In genomic region chr5:132438276-132438645, GRCh38 we compare ENCODE assay signal across 8 cellular contexts. TPM values are rescaled to one million over a fixed set of nuclear protein-coding genes. Genes with fewer than 3 reads are reported as not detected.
DNase-seq lines count a peak whose midpoint lies in the region; ATAC-seq and TF ChIP-seq lines count a peak whose summit lies in the region.
"Not testable (repeated sequence)": the region's sequence is repeated elsewhere in the genome, so short reads cannot be mapped to it uniquely, and the experiment has no call there.

No MANE protein-coding gene starts in this region.

- H2AFZ ChIP-seq in Loucy (ENCODE audit: low read length), result not testable (repeated sequence)

- not testable (repeated sequence) for H4K20me1 ChIP-seq in BLaER1; Loucy (ENCODE audit: insufficient read depth, low read length, poor library complexity, severe bottlenecking)

- peaks cover 82% of the 10 kb centered on the region for H3K4me1 Mint-ChIP-seq in activated CD4-positive, alpha-beta memory T cell treated with anti-CD3 and anti-CD28 coated beads, Interleukin-2, amount 10 ng/mL, durations not matched to agents 7 days and 5 days
- H3K4me1 Mint-ChIP-seq in activated naive CD8-positive, alpha-beta T cell (ENCODE audit: low read depth), result peaks cover 88% of the 10 kb centered on the region
- peaks cover 79 to 91% of the 10 kb centered on the region in 2 donors for H3K4me1 Mint-ChIP-seq in effector memory CD8-positive, alpha-beta T cell (ENCODE audit: low read depth in 2 of 2)
- peaks cover 24% of the 10 kb centered on the region for H3K4me1 Mint-ChIP-seq in mesothelial cell of epicardium

- H3K79me2 ChIP-seq in Loucy (ENCODE audit: insufficient read depth, low read length), result peaks cover 82% of the 10 kb centered on the region

- H3K9ac ChIP-seq in BLaER1, result peak overlapping the region; percentile 52; the same call in 1 of the 2 replicates
- H3K9ac ChIP-seq in Loucy (ENCODE audit: low read depth, low read length, poor library complexity, severe bottlenecking), result not testable (repeated sequence)

- H3K4me2 ChIP-seq in BLaER1 (peak overlapping the region; percentile 81), Loucy (ENCODE audit: low read depth, low read length, poor library complexity, severe bottlenecking) (peak overlapping the region; percentile 51)

- peaks cover 33% of the 10 kb centered on the region for H3K36me3 ChIP-seq in BLaER1
- H3K36me3 ChIP-seq in Loucy (ENCODE audit: insufficient read depth, low read length); sigmoid colon; thyroid gland: not testable (repeated sequence)

- H3K9me2 ChIP-seq in Loucy (replicated peaks; ENCODE audit: low read depth, low read length), result not testable (repeated sequence)

- DNase-seq in activated CD4-positive, alpha-beta memory T cell treated with anti-CD3 and anti-CD28 coated beads, Interleukin-2, amount 10 ng/mL, durations not matched to agents 7 days and 5 days; effector memory CD8-positive, alpha-beta T cell; mesothelial cell of epicardium (ENCODE audit: low spot score in 2 of 2, unreplicated experiment in 2 of 2); sigmoid colon; thyroid gland: not testable (repeated sequence)

- H3K27ac ChIP-seq in BLaER1 (peak overlapping the region; percentile 62), sigmoid colon (peak overlapping the region; percentile 77 to 87 (median 80)), thyroid gland (peak overlapping the region in 2 of 3 donors; percentile 79)

- not testable (repeated sequence) for ATAC-seq in effector memory CD8-positive, alpha-beta T cell (replicated peaks)

- TF ChIP-seq CTCF in Loucy (conservative IDR thresholded peaks at IDR 0.05; ENCODE audit: low read length); mesothelial cell of epicardium (IDR thresholded peaks at IDR 0.05; ENCODE audit: unreplicated experiment); sigmoid colon (IDR thresholded peaks at IDR 0.05); thyroid gland (IDR thresholded peaks at IDR 0.05): not testable (repeated sequence)

- 93 to 97% methylated on average over 3 of the region's 3 CpGs for WGBS in sigmoid colon, 2 donors
- 94 to 97% methylated on average over 3 of the region's 3 CpGs for WGBS in thyroid gland, 2 donors

- H3F3A ChIP-seq in Loucy (ENCODE audit: low read depth), result not testable (repeated sequence)

- not testable (repeated sequence) for H3K9me3 Mint-ChIP-seq in activated CD4-positive, alpha-beta memory T cell treated with anti-CD3 and anti-CD28 coated beads, Interleukin-2, amount 10 ng/mL, durations not matched to agents 7 days and 5 days; activated naive CD8-positive, alpha-beta T cell (ENCODE audit: low read depth); effector memory CD8-positive, alpha-beta T cell; mesothelial cell of epicardium

- H3K27me3 ChIP-seq in BLaER1; Loucy (ENCODE audit: insufficient read depth, low read length, poor library complexity, severe bottlenecking); sigmoid colon; thyroid gland: not testable (repeated sequence)

- H3K4me3 ChIP-seq in BLaER1; Loucy (ENCODE audit: low read length, poor library complexity, severe bottlenecking); sigmoid colon; thyroid gland (replicated peaks in 1 of 3): not testable (repeated sequence)

- CTCF ChIA-PET in activated CD4-positive, alpha-beta memory T cell treated with anti-CD3 and anti-CD28 coated beads, Interleukin-2, amount 10 ng/mL, durations not matched to agents 7 days and 5 days (lab: Charles Lee), result interaction anchor here (0.8 to 5.3 kb wide), 12 partner anchors 12 to 58 kb away, joined by 3 to 44 read pairs (median 5); partner anchors contain the start of gene IRF1

- not testable (repeated sequence) for TF ChIP-seq EP300 in sigmoid colon (IDR thresholded peaks at IDR 0.05)

- peak overlapping the region; percentile 87 for H3K27ac Mint-ChIP-seq in activated CD4-positive, alpha-beta memory T cell treated with anti-CD3 and anti-CD28 coated beads, Interleukin-2, amount 10 ng/mL, durations not matched to agents 7 days and 5 days
- peak overlapping the region; percentile 83 for H3K27ac Mint-ChIP-seq in activated naive CD8-positive, alpha-beta T cell
- H3K27ac Mint-ChIP-seq in effector memory CD8-positive, alpha-beta T cell, result peak overlapping the region; percentile 96 to 99
- H3K27ac Mint-ChIP-seq in mesothelial cell of epicardium, result peak overlapping the region; percentile 12

- not testable (repeated sequence) for H3K27me3 Mint-ChIP-seq in activated CD4-positive, alpha-beta memory T cell treated with anti-CD3 and anti-CD28 coated beads, Interleukin-2, amount 10 ng/mL, durations not matched to agents 7 days and 5 days; activated naive CD8-positive, alpha-beta T cell; effector memory CD8-positive, alpha-beta T cell; mesothelial cell of epicardium (ENCODE audit: low read depth)

- H3K36me3 Mint-ChIP-seq in activated CD4-positive, alpha-beta memory T cell treated with anti-CD3 and anti-CD28 coated beads, Interleukin-2, amount 10 ng/mL, durations not matched to agents 7 days and 5 days (ENCODE audit: low read depth), result peaks cover 57% of the 10 kb centered on the region
- peaks cover 15% of the 10 kb centered on the region for H3K36me3 Mint-ChIP-seq in activated naive CD8-positive, alpha-beta T cell
- peaks cover 49% of the 10 kb centered on the region for H3K36me3 Mint-ChIP-seq in effector memory CD8-positive, alpha-beta T cell (ENCODE audit: insufficient read depth)
- not testable (repeated sequence) for H3K36me3 Mint-ChIP-seq in mesothelial cell of epicardium

- POLR2A ChIA-PET in activated CD4-positive, alpha-beta memory T cell treated with anti-CD3 and anti-CD28 coated beads, Interleukin-2, amount 10 ng/mL, durations not matched to agents 7 days and 5 days (lab: Charles Lee), result interaction anchor here (0.9 to 7.1 kb wide), 14 partner anchors 10 to 52 kb away, joined by 3 to 85 read pairs (median 6); partner anchors contain the start of gene IRF1

- H3K4me3 Mint-ChIP-seq in activated CD4-positive, alpha-beta memory T cell treated with anti-CD3 and anti-CD28 coated beads, Interleukin-2, amount 10 ng/mL, durations not matched to agents 7 days and 5 days, result peak overlapping the region; percentile 54
- peak overlapping the region; percentile 40 for H3K4me3 Mint-ChIP-seq in activated naive CD8-positive, alpha-beta T cell
- H3K4me3 Mint-ChIP-seq in effector memory CD8-positive, alpha-beta T cell, result peak overlapping the region; percentile 64 to 68
- H3K4me3 Mint-ChIP-seq in mesothelial cell of epicardium, result not testable (repeated sequence)

- intact Hi-C loops in sigmoid colon (cut with DNase I), result loop anchor here (5.0 kb wide), 1 partner anchor 34 kb away; no protein-coding TSS in a partner anchor
- intact Hi-C loops in thyroid gland (cut with DNase I), result not testable (repeated sequence)

- peaks cover 80% of the 10 kb centered on the region for H3K4me1 ChIP-seq in BLaER1
- peaks cover 26% of the 10 kb centered on the region for H3K4me1 ChIP-seq in Loucy (ENCODE audit: insufficient read depth, low read length, poor library complexity, severe bottlenecking)
- peaks cover 0 to 95% (median 83%) of the 10 kb centered on the region in 4 donors for H3K4me1 ChIP-seq in sigmoid colon
- peaks cover 30 to 52% of the 10 kb centered on the region in 2 donors for H3K4me1 ChIP-seq in thyroid gland

- not testable (repeated sequence) for H3K9me3 ChIP-seq in BLaER1; Loucy (ENCODE audit: insufficient read depth, low read depth, low read length); sigmoid colon; thyroid gland

- TF ChIP-seq POLR2A in sigmoid colon (IDR thresholded peaks at IDR 0.05); thyroid gland (IDR thresholded peaks at IDR 0.05): not testable (repeated sequence)

RNA-seq across cellular contexts. Expression of gene IRF1, which starts 52.3 kb away (rescaled TPM):
- total RNA-seq in activated CD4-positive, alpha-beta memory T cell treated with anti-CD3 and anti-CD28 coated beads, Interleukin-2, amount 10 ng/mL, durations not matched to agents 7 days and 5 days, result 100 to 1,000 TPM; 231 to 239 TPM
- total RNA-seq in mesothelial cell of epicardium (33.1 to 35.6 TPM (median 33.3 TPM) in 3 replicates), sigmoid colon (100 to 1,000 TPM in 1 of 4 donors, 10 to 100 TPM in 3; 15.3 to 124 (median 22.7) TPM), thyroid gland (10 to 100 TPM; 24.6 to 49.7 (median 32.1) TPM)
- 100 to 1,000 TPM in 1 of 3 donors, 10 to 100 TPM in 2; 37.2 to 169 (median 70.5) TPM for polyA plus RNA-seq in sigmoid colon

Comparison
In these comparisons a context has a peak if more than half of its experiments do, and no peak if none do; other contexts are left out.
1. H3K27ac Mint-ChIP-seq: peak in every context shown above with its lines; median percentile 98 in effector memory CD8-positive, alpha-beta T cell; 87 in activated CD4-positive, alpha-beta memory T cell treated with anti-CD3 and anti-CD28 coated beads, Interleukin-2, amount 10 ng/mL, durations not matched to agents 7 days and 5 days; 83 in activated naive CD8-positive, alpha-beta T cell; 12 in mesothelial cell of epicardium.